ENCODE assay signal across 1 cellular context in genomic region chr10:133329401-133330202, GRCh38.
TF ChIP-seq lines count a peak whose summit lies in the region.

No MANE protein-coding gene starts in this region.

TF ChIP-seq in A549, 52 proteins besides CTCF, POLR2A, EP300 and RAD21:
- TF ChIP-seq CEBPB (IDR thresholded peaks at IDR 0.05) (no peak), RARB (CRISPR knock-in tag; IDR thresholded peaks at IDR 0.05) (peak; percentile 16; the same call in 1 of the 2 replicates), SMC3 (IDR thresholded peaks at IDR 0.05) (peak; percentile 77), MAX (IDR thresholded peaks at IDR 0.05) (peak; percentile 56; the same call in 1 of the 2 replicates)
